Comparison of ENCODE assay signal across 30 cellular contexts in the genomic region with DNA sequence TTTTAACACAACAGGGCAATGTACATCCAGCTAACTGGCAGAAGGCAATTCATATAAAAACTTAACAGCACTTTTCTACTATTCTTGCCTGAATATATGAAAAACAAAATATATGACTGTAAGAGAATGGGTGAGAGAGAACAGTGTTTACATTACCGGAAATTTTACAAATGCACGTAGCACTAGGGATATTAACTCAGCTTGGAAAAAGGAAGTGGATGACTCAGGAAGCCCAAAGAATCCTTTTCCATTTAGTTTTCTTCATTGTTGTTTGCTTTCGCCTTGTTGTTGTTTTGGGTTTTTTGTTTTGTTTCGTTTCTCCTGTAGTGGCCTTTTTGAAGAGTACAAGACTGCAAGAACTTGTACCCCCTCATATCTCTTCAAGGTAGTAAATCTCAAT.
"Had no signal": no experiment of that assay in that cellular context is flagged by ENCODE, and none has a peak within 500 bp of the region (broad histone marks: within the 10 kb centered on the region; RNA-seq: fewer than 3 reads in every experiment).

No MANE protein-coding gene starts in this region.

- H3K4me3 ChIP-seq: adrenal gland, ascending aorta, coronary artery, hepatocyte, left lung, lung, ovary, testis, uterus had no signal

- DNase-seq: activated CD4-positive, alpha-beta T cell treated with anti-CD3 and anti-CD28 coated beads, Interleukin-2, amount 50 U/mL, for 4 hours; activated CD8-positive, alpha-beta memory T cell treated with anti-CD3 and anti-CD28 coated beads for 24 hours; activated CD8-positive, alpha-beta memory T cell treated with anti-CD3 and anti-CD28 coated beads, Interleukin-2, amount 50 U/mL, for 4 hours; activated naive CD4-positive, alpha-beta T cell; activated T-cell treated with anti-CD3 and anti-CD28 coated beads, Interleukin-2, amount 50 U/mL, for 4 hours; adrenal gland; erythroblast; glutamatergic neuron; immature natural killer cell; kidney glomerular epithelial cell; left lung; ovary; small intestine; stimulated activated CD4-positive, alpha-beta T cell treated with anti-CD3 and anti-CD28 coated beads, Interleukin-15, amount 100 ng/mL, for 24 hours; stimulated activated naive B cell treated with anti-CD40 and anti-IgM and Interleukin-4, amounts not matched to agents 10 μg/mL and 1 μg/mL and 100 μg/mL, for 72 hours; testis; trophoblast cell; uterus had no signal

- H3K9me3 Mint-ChIP-seq: activated T-cell treated with anti-CD3 and anti-CD28 coated beads, Interleukin-2, amount 50 U/mL, for 4 hours; nephron had no signal

- H3K79me2 ChIP-seq: hepatocyte had no signal

- H3K4me2 ChIP-seq: hepatocyte had no signal

- H3K27ac ChIP-seq: adrenal gland, ascending aorta, coronary artery, hepatocyte, left lung, neutrophil, ovary, testis, uterus had no signal

- H3K36me3 Mint-ChIP-seq: activated naive CD8-positive, alpha-beta T cell; immature natural killer cell; stimulated activated naive B cell treated with anti-CD40 and anti-IgM and Interleukin-4, amounts not matched to agents 10 μg/mL and 1 μg/mL and 100 μg/mL, for 72 hours had no signal

- FAIRE-seq: frontal cortex, small intestine, TTC549 had no signal

- H3K27me3 Mint-ChIP-seq: activated naive CD8-positive, alpha-beta T cell; central memory CD8-positive, alpha-beta T cell; stimulated activated naive B cell treated with anti-CD40 and anti-IgM and Interleukin-4, amounts not matched to agents 10 μg/mL and 1 μg/mL and 100 μg/mL, for 72 hours had no signal

- H3K9me3 ChIP-seq: adrenal gland, ascending aorta, left lung, neutrophil, ovary, testis, uterus had no signal

- H3K4me1 ChIP-seq: adrenal gland, ascending aorta, left lung, testis, uterus had no signal

- H2AFZ ChIP-seq: hepatocyte had no signal

- H3K4me1 Mint-ChIP-seq: central memory CD8-positive, alpha-beta T cell; immature natural killer cell; nephron; stimulated activated naive B cell treated with anti-CD40 and anti-IgM and Interleukin-4, amounts not matched to agents 10 μg/mL and 1 μg/mL and 100 μg/mL, for 72 hours had no signal

- H3K27me3 ChIP-seq: adrenal gland, ascending aorta, hepatocyte, left lung, neutrophil, ovary, testis, uterus had no signal

- ATAC-seq: activated T-cell treated with anti-CD3 and anti-CD28 coated beads, Interleukin-2, amount 50 U/mL, for 4 hours; left lung; sciatic nerve; stimulated activated naive B cell treated with anti-CD40 and anti-IgM and Interleukin-4, amounts not matched to agents 10 μg/mL and 1 μg/mL and 100 μg/mL, for 72 hours had no signal

- H3K27ac Mint-ChIP-seq: activated naive CD8-positive, alpha-beta T cell; activated T-helper 2 cell treated with anti-CD3 and anti-CD28 coated beads, Interferon-gamma antibody, Interleukin-2, Interleukin-4, amounts not matched to agents 10 μg/mL and 5 μg/mL and 100 μg/mL, durations not matched to agents 14 hours and 24 hours and 36 hours; immature natural killer cell; nephron; stimulated activated naive B cell treated with anti-CD40 and anti-IgM and Interleukin-4, amounts not matched to agents 10 μg/mL and 1 μg/mL and 100 μg/mL, for 72 hours had no signal

- H3K36me3 ChIP-seq: adrenal gland, ascending aorta, left lung, neutrophil, ovary, uterus had no signal

- H3K4me3 Mint-ChIP-seq: activated naive CD8-positive, alpha-beta T cell; activated T-cell treated with anti-CD3 and anti-CD28 coated beads, Interleukin-2, amount 50 U/mL, for 4 hours; central memory CD8-positive, alpha-beta T cell; immature natural killer cell; nephron; stimulated activated naive B cell treated with anti-CD40 and anti-IgM and Interleukin-4, amounts not matched to agents 10 μg/mL and 1 μg/mL and 100 μg/mL, for 72 hours had no signal
